ENCODE assay signal across 11 cellular contexts in genomic region chr1:18922848-18923475, GRCh38. TPM values are rescaled to one million over a fixed set of nuclear protein-coding genes. Genes with fewer than 3 reads are reported as not detected.
DNase-seq lines count a peak whose midpoint lies in the region; ATAC-seq and TF ChIP-seq lines count a peak whose summit lies in the region.
"Had no signal": no experiment of that assay in that cellular context is flagged by ENCODE, and none has a peak within 500 bp of the region (broad histone marks: within the 10 kb centered on the region; RNA-seq: fewer than 3 reads in every experiment).

No MANE protein-coding gene starts in this region.

- no peak overlapping the region for H2AFZ ChIP-seq in GM23248

- no peak overlapping the region for H3K4me3 Mint-ChIP-seq in WTC11

- in situ Hi-C loops in GM23248 (cut with MboI), result no loop called here

- intact Hi-C loops in left ventricle myocardium superior (cut with micrococcal nuclease), result no loop called here

- POLR2A ChIA-PET in WTC11 (lab: Charles Lee), result no interaction called here

- no peaks in the 10 kb centered on the region for H3K9me3 ChIP-seq in GM23248 (ENCODE audit: low read depth)
- H3K9me3 ChIP-seq: HAP-1 had no signal

- H3K4me3 ChIP-seq in GM23248 (peak overlapping the region; percentile 30; the same call in 1 of the 2 replicates), skin epidermis (no peak overlapping the region)
- H3K4me3 ChIP-seq: HAP-1 had no signal

- TF ChIP-seq CTCF in WTC11 (IDR thresholded peaks at IDR 0.05), result no peak

- H3K9me2 ChIP-seq in GM23248 (ENCODE audit: insufficient read depth), result no peaks in the 10 kb centered on the region

- DNase-seq in GM23248, result no peak
- DNase-seq in WTC11 (ENCODE audit: low spot score), result no peak
- no peak for DNase-seq in left ventricle myocardium superior
- no peak for DNase-seq in NCI-H1694 treated with DMSO at 0.1 percent for 48 hours (lab: John Stamatoyannopoulos, UW)
- no peak for DNase-seq in NCI-H1694 (lab: John Stamatoyannopoulos, UW)
- no peak for DNase-seq in HUDEP-2 (lab: John Stamatoyannopoulos, UW; ENCODE audit: unreplicated experiment in 76 of 76)
- DNase-seq: erythroblast; stimulated activated CD4-positive, alpha-beta T cell treated with anti-CD3 and anti-CD28 coated beads, Interleukin-12 subunit alpha, Interleukin-12 subunit beta, amount 100 ng/mL, for 4 hours had no signal

- no peaks in the 10 kb centered on the region for H3K27me3 ChIP-seq in GM23248 (replicated peaks; ENCODE audit: insufficient read depth)

- H3K9me3 Mint-ChIP-seq in WTC11, result no peaks in the 10 kb centered on the region

- CTCF ChIA-PET in WTC11 (lab: Charles Lee), result interaction anchor here (0.8 to 5.1 kb wide), 6 partner anchors 10 to 136 kb away, joined by 3 to 71 read pairs (median 6); no protein-coding TSS in a partner anchor

- peaks cover 18% of the 10 kb centered on the region for H3K4me1 Mint-ChIP-seq in WTC11

- H3K4me1 ChIP-seq in GM23248 (ENCODE audit: insufficient read depth), result peaks cover 49% of the 10 kb centered on the region
- H3K4me1 ChIP-seq: HAP-1 had no signal

- 77 to 84% methylated on average over 15 of the region's 15 CpGs for WGBS in GM23248 (ENCODE audit: low coverage in 1 of 2, low lambda C conversion rate in 2 of 2, missing lambda C conversion rate in 2 of 2), 2 experiments

- peak overlapping the region; percentile 52 for H3K4me2 ChIP-seq in GM23248 (ENCODE audit: unreplicated experiment)

- peaks cover 74% of the 10 kb centered on the region for H3K79me2 ChIP-seq in GM23248 (ENCODE audit: insufficient read depth)

- 0 out of 2 replicates have a peak overlapping the region, but pooled peaks have one; percentile 23 for H3K27ac Mint-ChIP-seq in WTC11

- peak overlapping the region; percentile 84 for H3K27ac ChIP-seq in GM23248
- H3K27ac ChIP-seq in skin epidermis, result peak overlapping the region in 20 of 21 experiments; percentile 17 to 86 (median 73)

- no peaks in the 10 kb centered on the region for H3K27me3 Mint-ChIP-seq in WTC11 (ENCODE audit: low read depth)

- H4K20me1 ChIP-seq in GM23248 (ENCODE audit: insufficient read depth), result no peaks in the 10 kb centered on the region

- H3K36me3 Mint-ChIP-seq in WTC11, result no peaks in the 10 kb centered on the region

- peak overlapping the region; percentile 64 for H3K9ac ChIP-seq in GM23248

- peaks cover 4% of the 10 kb centered on the region; the same call in 1 of the 2 replicates for H3K36me3 ChIP-seq in GM23248 (ENCODE audit: low read depth)
- H3K36me3 ChIP-seq: HAP-1 had no signal

- H3F3A ChIP-seq in GM23248 (ENCODE audit: insufficient read depth), result peaks cover 16% of the 10 kb centered on the region

- ATAC-seq in WTC11, result no peak
- ATAC-seq in left ventricle myocardium superior, result peak; percentile 3
- no peak for ATAC-seq in HG02973 (IDR thresholded peaks at IDR 0.05; ENCODE audit: unreplicated experiment)

TF ChIP-seq in WTC11, 78 proteins besides CTCF, POLR2A, EP300 and RAD21:
- TF ChIP-seq SOX15 (CRISPR knock-in tag; IDR thresholded peaks at IDR 0.05) (no peak), ZNF671 (CRISPR knock-in tag; IDR thresholded peaks at IDR 0.05) (no peak), ZNF416 (CRISPR knock-in tag; IDR thresholded peaks at IDR 0.05) (no peak)

RNA-seq across cellular contexts. Expression of gene ALDH4A1, which starts 20.6 kb away (rescaled TPM):
- 13.3 and 26.4 TPM in 2 replicates for total RNA-seq in GM23248 (2014; rRNA removed; shearing (Covaris generic))
- 10.9 and 11.2 TPM in 2 replicates for polyA plus RNA-seq in GM23248 (2016; fragmentation: Nextera tagmentation; extraction: Ambion mirVana)
- total RNA-seq in WTC11 (2021) (31.0 to 37.5 TPM (median 36.2 TPM) in 3 replicates), left ventricle myocardium superior (27.3 TPM)

RNA-seq across cellular contexts. Expression of gene IFFO2, which starts 33.5 kb away (rescaled TPM):
- total RNA-seq in GM23248 (2014; rRNA removed; shearing (Covaris generic)), result 12.8 and 13.2 TPM in 2 replicates
- polyA plus RNA-seq in GM23248 (2016; fragmentation: Nextera tagmentation; extraction: Ambion mirVana), result 0.60 and 1.1 TPM in 2 replicates
- total RNA-seq in WTC11 (2021), result 6.5 to 8.1 TPM (median 6.9 TPM) in 3 replicates
- total RNA-seq in left ventricle myocardium superior, result 5.0 TPM
